ENCODE assay signal across 1 cellular context in genomic region chr17:44772308-44773024, GRCh38.
TF ChIP-seq lines count a peak whose summit lies in the region.

No MANE protein-coding gene starts in this region.

TF ChIP-seq in HepG2, 621 proteins besides CTCF, POLR2A, EP300 and RAD21:
- no peak for TF ChIP-seq JARID2 (CRISPR knock-in tag; IDR thresholded peaks at IDR 0.05; ENCODE audit: insufficient replicate concordance)
- 0 out of 2 replicates have a peak, but pooled peaks have one; percentile 31 for TF ChIP-seq NFIB (CRISPR knock-in tag; IDR thresholded peaks at IDR 0.05; ENCODE audit: borderline replicate concordance)
